Comparison of ENCODE assay signal across 14 cellular contexts in the genomic region with DNA sequence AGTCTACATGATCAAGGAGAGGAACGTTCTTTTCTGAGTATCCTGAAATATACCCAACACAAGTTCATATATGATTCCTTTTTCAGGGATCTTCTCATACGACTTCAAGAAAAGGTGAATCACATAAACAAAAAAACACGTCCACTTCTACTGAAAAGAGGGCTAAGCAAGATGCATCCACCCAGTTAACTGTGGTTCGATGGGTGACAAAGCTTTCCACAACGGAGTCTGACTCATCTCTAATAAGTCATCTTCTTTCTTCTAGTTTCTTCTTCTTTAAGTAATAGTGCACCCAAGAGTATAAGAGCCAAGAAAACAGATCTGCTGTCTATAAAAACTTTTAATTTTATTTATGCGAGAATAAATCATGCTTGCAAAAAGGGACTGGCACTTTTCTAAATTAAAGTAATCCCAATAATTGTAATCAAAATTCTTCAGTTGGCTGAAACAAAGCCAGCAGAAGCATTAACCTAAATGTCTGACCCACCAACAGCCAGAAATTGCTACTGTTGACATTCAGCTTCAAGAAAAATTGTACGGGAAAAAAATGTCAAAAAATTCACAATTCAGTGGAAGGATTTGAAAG.
DNase-seq lines count a peak whose midpoint lies in the region; ATAC-seq, FAIRE-seq and TF ChIP-seq lines count a peak whose summit lies in the region.
"Had no signal": no experiment of that assay in that cellular context is flagged by ENCODE, and none has a peak within 500 bp of the region (broad histone marks: within the 10 kb centered on the region; RNA-seq: fewer than 3 reads in every experiment).

No MANE protein-coding gene starts in this region.

- H3K4me3 Mint-ChIP-seq in activated naive CD4-positive, alpha-beta T cell treated with anti-CD3 and anti-CD28 coated beads for 36 hours, result no peak overlapping the region
- H3K4me3 Mint-ChIP-seq in activated naive CD4-positive, alpha-beta T cell treated with anti-CD3 and anti-CD28 coated beads, Interleukin-2, amount 10 ng/mL, durations not matched to agents 7 days and 5 days, result no peak overlapping the region
- no peak overlapping the region for H3K4me3 Mint-ChIP-seq in neural progenitor cell

- no peak overlapping the region for H3K9ac ChIP-seq in neural progenitor cell
- H3K9ac ChIP-seq: BLaER1 treated with 17β-estradiol and CSF1 and Interleukin-3, amounts not matched to agents 10 nM and 100 nM had no signal

- H2AFZ ChIP-seq in neural progenitor cell (replicated peaks), result no peak overlapping the region

- H3K79me2 ChIP-seq in neural progenitor cell (ENCODE audit: low read depth), result no peaks in the 10 kb centered on the region

- H3K27ac ChIP-seq in neural progenitor cell, result no peak overlapping the region
- H3K27ac ChIP-seq: BLaER1 treated with 17β-estradiol and CSF1 and Interleukin-3, amounts not matched to agents 10 nM and 100 nM; body of pancreas; heart left ventricle had no signal

- H3K9me3 Mint-ChIP-seq in activated naive CD4-positive, alpha-beta T cell treated with anti-CD3 and anti-CD28 coated beads for 36 hours, result no peaks in the 10 kb centered on the region
- H3K9me3 Mint-ChIP-seq in activated naive CD4-positive, alpha-beta T cell treated with anti-CD3 and anti-CD28 coated beads, Interleukin-2, amount 10 ng/mL, durations not matched to agents 7 days and 5 days, result no peaks in the 10 kb centered on the region
- H3K9me3 Mint-ChIP-seq in neural progenitor cell, result no peaks in the 10 kb centered on the region

- intact Hi-C loops in activated naive CD4-positive, alpha-beta T cell treated with anti-CD3 and anti-CD28 coated beads for 36 hours (cut with micrococcal nuclease), result loop anchor here (1.0 to 5.0 kb wide), 4 partner anchors 37 to 299 kb away; no protein-coding TSS in a partner anchor

- H3K4me2 ChIP-seq in neural progenitor cell, result no peak overlapping the region
- H3K4me2 ChIP-seq: BLaER1 treated with 17β-estradiol and CSF1 and Interleukin-3, amounts not matched to agents 10 nM and 100 nM had no signal

- H3K27me3 ChIP-seq in bronchial epithelial cell (ENCODE audit: control insufficient read depth, insufficient read depth, low read length), result no peaks in the 10 kb centered on the region
- H3K27me3 ChIP-seq in neural progenitor cell, result no peaks in the 10 kb centered on the region
- H3K27me3 ChIP-seq: BLaER1 treated with 17β-estradiol and CSF1 and Interleukin-3, amounts not matched to agents 10 nM and 100 nM; body of pancreas; heart left ventricle had no signal

- ATAC-seq in stimulated activated naive CD8-positive, alpha-beta T cell treated with anti-CD3 and anti-CD28 coated beads, Interleukin-15, Interleukin-2, amounts not matched to agents 100 U/mL and 50 U/mL, for 24 hours, result peak; percentile 55
- no peak for ATAC-seq in GM21723 (IDR thresholded peaks at IDR 0.05; ENCODE audit: unreplicated experiment)
- ATAC-seq: body of pancreas, heart left ventricle, mucosa of descending colon had no signal

- peaks cover 34% of the 10 kb centered on the region for H3K4me1 Mint-ChIP-seq in activated naive CD4-positive, alpha-beta T cell treated with anti-CD3 and anti-CD28 coated beads for 36 hours (ENCODE audit: low read depth)
- no peaks in the 10 kb centered on the region for H3K4me1 Mint-ChIP-seq in activated naive CD4-positive, alpha-beta T cell treated with anti-CD3 and anti-CD28 coated beads, Interleukin-2, amount 10 ng/mL, durations not matched to agents 7 days and 5 days
- H3K4me1 Mint-ChIP-seq in neural progenitor cell, result peaks cover 24% of the 10 kb centered on the region

- no peaks in the 10 kb centered on the region for H3K9me3 ChIP-seq in neural progenitor cell (ENCODE audit: low read depth)
- H3K9me3 ChIP-seq: BLaER1 treated with 17β-estradiol and CSF1 and Interleukin-3, amounts not matched to agents 10 nM and 100 nM; body of pancreas; heart left ventricle; mucosa of descending colon had no signal

- H4K20me1 ChIP-seq in neural progenitor cell (ENCODE audit: low read depth), result no peaks in the 10 kb centered on the region
- H4K20me1 ChIP-seq: BLaER1 treated with 17β-estradiol and CSF1 and Interleukin-3, amounts not matched to agents 10 nM and 100 nM had no signal

- H3K36me3 ChIP-seq in bronchial epithelial cell (ENCODE audit: control insufficient read depth, insufficient read depth, low read length) (no peaks in the 10 kb centered on the region), neural progenitor cell (no peaks in the 10 kb centered on the region)
- H3K36me3 ChIP-seq: BLaER1 treated with 17β-estradiol and CSF1 and Interleukin-3, amounts not matched to agents 10 nM and 100 nM; heart left ventricle had no signal

- TF ChIP-seq CTCF in bronchial epithelial cell (IDR thresholded peaks at IDR 0.05; ENCODE audit: insufficient read depth, low read length, severe bottlenecking), result no peak
- no peak for TF ChIP-seq CTCF in neural progenitor cell (IDR thresholded peaks at IDR 0.05)

- H3K27me3 Mint-ChIP-seq in activated naive CD4-positive, alpha-beta T cell treated with anti-CD3 and anti-CD28 coated beads for 36 hours (ENCODE audit: low read depth), result no peaks in the 10 kb centered on the region
- H3K27me3 Mint-ChIP-seq in activated naive CD4-positive, alpha-beta T cell treated with anti-CD3 and anti-CD28 coated beads, Interleukin-2, amount 10 ng/mL, durations not matched to agents 7 days and 5 days, result no peaks in the 10 kb centered on the region
- H3K27me3 Mint-ChIP-seq in neural progenitor cell (ENCODE audit: insufficient read depth, low read depth), result peaks cover 2% of the 10 kb centered on the region

- no peak for FAIRE-seq in bronchial epithelial cell (lab: Jason Lieb, UNC)
- FAIRE-seq: TTC549 had no signal

- no peaks in the 10 kb centered on the region for H3F3A ChIP-seq in neural progenitor cell (ENCODE audit: low read depth)

- H3K36me3 Mint-ChIP-seq in activated naive CD4-positive, alpha-beta T cell treated with anti-CD3 and anti-CD28 coated beads for 36 hours (ENCODE audit: low read depth), result no peaks in the 10 kb centered on the region
- H3K36me3 Mint-ChIP-seq in activated naive CD4-positive, alpha-beta T cell treated with anti-CD3 and anti-CD28 coated beads, Interleukin-2, amount 10 ng/mL, durations not matched to agents 7 days and 5 days, result peaks cover 2% of the 10 kb centered on the region
- no peaks in the 10 kb centered on the region for H3K36me3 Mint-ChIP-seq in neural progenitor cell

- DNase-seq in activated naive CD4-positive, alpha-beta T cell treated with anti-CD3 and anti-CD28 coated beads for 36 hours, result peak; percentile 38
- DNase-seq in activated naive CD4-positive, alpha-beta T cell treated with anti-CD3 and anti-CD28 coated beads, Interleukin-2, amount 10 ng/mL, durations not matched to agents 7 days and 5 days, result no peak
- DNase-seq in NCI-H69 (lab: John Stamatoyannopoulos, UW) (peak; percentile 1), bronchial epithelial cell (ENCODE audit: low read depth) (peak; percentile 86), neural progenitor cell (ENCODE audit: low spot score) (no peak), NCI-H146 (lab: John Stamatoyannopoulos, UW) (no peak)
- DNase-seq in stimulated activated naive CD8-positive, alpha-beta T cell treated with anti-CD3 and anti-CD28 coated beads, Interleukin-15, Interleukin-2, amounts not matched to agents 100 U/mL and 50 U/mL, for 24 hours, result no peak
- DNase-seq: body of pancreas, heart left ventricle, mucosa of descending colon, NCI-H774 had no signal

- CTCF ChIA-PET in activated naive CD4-positive, alpha-beta T cell treated with anti-CD3 and anti-CD28 coated beads for 36 hours (lab: Charles Lee), result interaction anchor here (0.7 kb wide), 1 partner anchor 1820 kb away, joined by 4 read pairs; no protein-coding TSS in a partner anchor
- CTCF ChIA-PET in activated naive CD4-positive, alpha-beta T cell treated with anti-CD3 and anti-CD28 coated beads, Interleukin-2, amount 10 ng/mL, durations not matched to agents 7 days and 5 days (lab: Charles Lee), result interaction anchor here (0.9 kb wide), 1 partner anchor 109 kb away, joined by 3 read pairs; no protein-coding TSS in a partner anchor

- H3K27ac Mint-ChIP-seq in activated naive CD4-positive, alpha-beta T cell treated with anti-CD3 and anti-CD28 coated beads for 36 hours, result no peak overlapping the region
- H3K27ac Mint-ChIP-seq in activated naive CD4-positive, alpha-beta T cell treated with anti-CD3 and anti-CD28 coated beads, Interleukin-2, amount 10 ng/mL, durations not matched to agents 7 days and 5 days, result no peak overlapping the region
- no peak overlapping the region for H3K27ac Mint-ChIP-seq in neural progenitor cell

- H3K4me3 ChIP-seq in bronchial epithelial cell (ENCODE audit: low read depth, low read length) (no peak overlapping the region), neural progenitor cell (no peak overlapping the region)
- H3K4me3 ChIP-seq: BLaER1 treated with 17β-estradiol and CSF1 and Interleukin-3, amounts not matched to agents 10 nM and 100 nM; body of pancreas; heart left ventricle; mucosa of descending colon had no signal

- H3K4me1 ChIP-seq in neural progenitor cell, result peaks cover 15% of the 10 kb centered on the region
- H3K4me1 ChIP-seq: body of pancreas had no signal

Comparison
In these comparisons a context has a peak if more than half of its experiments do, and no peak if none do; other contexts are left out.
1. DNase-seq: peak in activated naive CD4-positive, alpha-beta T cell treated with anti-CD3 and anti-CD28 coated beads for 36 hours (single experiment), NCI-H69 (single experiment) and bronchial epithelial cell (single experiment); none in activated naive CD4-positive, alpha-beta T cell treated with anti-CD3 and anti-CD28 coated beads, Interleukin-2, amount 10 ng/mL, durations not matched to agents 7 days and 5 days (single experiment), stimulated activated naive CD8-positive, alpha-beta T cell treated with anti-CD3 and anti-CD28 coated beads, Interleukin-15, Interleukin-2, amounts not matched to agents 100 U/mL and 50 U/mL, for 24 hours (single experiment), neural progenitor cell (single experiment) and NCI-H146 (single experiment).